In genomic region chr19:42113641-42114348, GRCh38 we compare ENCODE assay signal across 8 cellular contexts. TPM values are rescaled to one million over a fixed set of nuclear protein-coding genes. Genes with fewer than 3 reads are reported as not detected.
A peak's percentile ranks its signal among the peaks of the same experiment; 100 is the strongest.
DNase-seq lines count a peak whose midpoint lies in the region; ATAC-seq, FAIRE-seq and TF ChIP-seq lines count a peak whose summit lies in the region.

No MANE protein-coding gene starts in this region.

- H3K79me2 ChIP-seq in keratinocyte (ENCODE audit: control insufficient read depth, insufficient read depth, low read length): no peaks in the 10 kb centered on the region

- intact Hi-C loops in activated T-helper 2 cell treated with anti-CD3 and anti-CD28 coated beads, Interferon-gamma antibody, Interleukin-2, Interleukin-4, amounts not matched to agents 10 μg/mL and 5 μg/mL and 100 μg/mL, durations not matched to agents 14 hours and 24 hours and 36 hours (cut with micrococcal nuclease): no loop called here
- intact Hi-C loops in colonic mucosa (cut with DNase I): no loop called here

- H3K27me3 Mint-ChIP-seq in activated T-helper 2 cell treated with anti-CD3 and anti-CD28 coated beads, Interferon-gamma antibody, Interleukin-2, Interleukin-4, amounts not matched to agents 10 μg/mL and 5 μg/mL and 100 μg/mL, durations not matched to agents 14 hours and 24 hours and 36 hours (ENCODE audit: low read depth): no peaks in the 10 kb centered on the region

- peak overlapping the region; percentile 33 for H3K27ac Mint-ChIP-seq in activated T-helper 2 cell treated with anti-CD3 and anti-CD28 coated beads, Interferon-gamma antibody, Interleukin-2, Interleukin-4, amounts not matched to agents 10 μg/mL and 5 μg/mL and 100 μg/mL, durations not matched to agents 14 hours and 24 hours and 36 hours

- no peaks in the 10 kb centered on the region for H4K20me1 ChIP-seq in keratinocyte (ENCODE audit: control insufficient read depth, extremely low read depth, insufficient read depth, low read length)

- H3K4me1 ChIP-seq in keratinocyte (ENCODE audit: control insufficient read depth, extremely low read depth, insufficient read depth, low read length) (peaks cover 50% of the 10 kb centered on the region), colonic mucosa (peaks cover under 1% of the 10 kb centered on the region)

- H3K36me3 Mint-ChIP-seq in activated T-helper 2 cell treated with anti-CD3 and anti-CD28 coated beads, Interferon-gamma antibody, Interleukin-2, Interleukin-4, amounts not matched to agents 10 μg/mL and 5 μg/mL and 100 μg/mL, durations not matched to agents 14 hours and 24 hours and 36 hours (ENCODE audit: low read depth): peaks cover 68% of the 10 kb centered on the region

- H3K27me3 ChIP-seq in keratinocyte (ENCODE audit: control insufficient read depth, extremely low read depth, insufficient read depth, low read length): no peaks in the 10 kb centered on the region
- H3K27me3 ChIP-seq in colonic mucosa: no peaks in the 10 kb centered on the region

- H2AFZ ChIP-seq in keratinocyte (ENCODE audit: control insufficient read depth, low read length): no peak overlapping the region

- H3K9me3 ChIP-seq in keratinocyte (ENCODE audit: control insufficient read depth, low read depth, low read length): no peaks in the 10 kb centered on the region
- H3K9me3 ChIP-seq in colonic mucosa: no peaks in the 10 kb centered on the region

- FAIRE-seq in keratinocyte (lab: Jason Lieb, UNC): peak; percentile 91

- TF ChIP-seq CTCF in keratinocyte (optimal IDR thresholded peaks at IDR 0.05 in 1 of 3, IDR thresholded peaks at IDR 0.05 in 1 of 3, conservative IDR thresholded peaks at IDR 0.05 in 1 of 3; ENCODE audit: extremely low read depth in 1 of 3, insufficient read depth in 2 of 3, low read length in 3 of 3) (peak; percentile 39 to 63 (median 56)), colonic mucosa (IDR thresholded peaks at IDR 0.05) (no peak)

- peaks cover 27% of the 10 kb centered on the region for H3K4me1 Mint-ChIP-seq in activated T-helper 2 cell treated with anti-CD3 and anti-CD28 coated beads, Interferon-gamma antibody, Interleukin-2, Interleukin-4, amounts not matched to agents 10 μg/mL and 5 μg/mL and 100 μg/mL, durations not matched to agents 14 hours and 24 hours and 36 hours (ENCODE audit: low read depth)

- peak overlapping the region; percentile 99 for H3K27ac ChIP-seq in keratinocyte (ENCODE audit: control insufficient read depth, insufficient read depth, low read length)
- no peak overlapping the region for H3K27ac ChIP-seq in colonic mucosa

- dilution Hi-C loops in keratinocyte (cut with MboI; ENCODE audit: extremely low pct_ligation_motif_present, low sequenced_read_pairs): no loop called here

- no peaks in the 10 kb centered on the region for H3K9me1 ChIP-seq in keratinocyte (ENCODE audit: control insufficient read depth, extremely low read depth, insufficient read depth, low read length)

- H3K4me3 ChIP-seq in keratinocyte (ENCODE audit: control insufficient read depth in 2 of 3, extremely low read depth in 1 of 3, insufficient read depth in 2 of 3, low read depth in 1 of 3, low read length in 3 of 3) (peak overlapping the region; percentile 14 to 52 (median 48)), colonic mucosa (no peak overlapping the region)

- ATAC-seq in GM21529 (IDR thresholded peaks at IDR 0.05; ENCODE audit: unreplicated experiment) (peak; percentile 46), GM21528 (IDR thresholded peaks at IDR 0.05; ENCODE audit: low FRiP score, unreplicated experiment) (no peak)

- H3K36me3 ChIP-seq in keratinocyte (ENCODE audit: control insufficient read depth in 2 of 2, extremely low read depth in 1 of 2, insufficient read depth in 2 of 2, low read length in 2 of 2): peaks cover 0 to 7% of the 10 kb centered on the region in 2 experiments
- H3K36me3 ChIP-seq in colonic mucosa: no peaks in the 10 kb centered on the region

- H3K9me3 Mint-ChIP-seq in activated T-helper 2 cell treated with anti-CD3 and anti-CD28 coated beads, Interferon-gamma antibody, Interleukin-2, Interleukin-4, amounts not matched to agents 10 μg/mL and 5 μg/mL and 100 μg/mL, durations not matched to agents 14 hours and 24 hours and 36 hours: no peaks in the 10 kb centered on the region

- H3K9ac ChIP-seq in keratinocyte (ENCODE audit: control insufficient read depth, extremely low read depth, insufficient read depth, low read length): peak overlapping the region; percentile 72
- no peak overlapping the region for H3K9ac ChIP-seq in colonic mucosa (ENCODE audit: low read depth in 2 of 2, low read length in 2 of 2)

- no peak overlapping the region for H3K4me3 Mint-ChIP-seq in activated T-helper 2 cell treated with anti-CD3 and anti-CD28 coated beads, Interferon-gamma antibody, Interleukin-2, Interleukin-4, amounts not matched to agents 10 μg/mL and 5 μg/mL and 100 μg/mL, durations not matched to agents 14 hours and 24 hours and 36 hours (ENCODE audit: low read depth)

- DNase-seq in ELF-1 (ENCODE audit: low read depth, low spot score) (peak; percentile 65), NCI-H1105 treated with DMSO at 0.1 percent for 48 hours (lab: John Stamatoyannopoulos, UW) (peak; percentile 64), keratinocyte (ENCODE audit: low read depth, low spot score) (peak; percentile 97), colonic mucosa (no peak)
- no peak for DNase-seq in activated T-helper 2 cell treated with anti-CD3 and anti-CD28 coated beads, Interferon-gamma antibody, Interleukin-2, Interleukin-4, amounts not matched to agents 10 μg/mL and 5 μg/mL and 100 μg/mL, durations not matched to agents 14 hours and 24 hours and 36 hours (ENCODE audit: low spot score)
- DNase-seq in activated CD4-positive, alpha-beta T cell treated with anti-CD3 and anti-CD28 coated beads, Interleukin-2, amount 50 U/mL, for 1 hour: no peak

- H3K4me2 ChIP-seq in keratinocyte (ENCODE audit: control insufficient read depth, extremely low read depth, insufficient read depth, low read depth, low read length): peak overlapping the region; percentile 85

RNA-seq across cellular contexts. Expression of gene POU2F2, which starts 18.5 kb away (rescaled TPM):
- 48.6 and 49.5 TPM in 2 replicates for total RNA-seq in activated T-helper 2 cell treated with anti-CD3 and anti-CD28 coated beads, Interferon-gamma antibody, Interleukin-2, Interleukin-4, amounts not matched to agents 10 μg/mL and 5 μg/mL and 100 μg/mL, durations not matched to agents 14 hours and 24 hours and 36 hours
- polyA plus RNA-seq in keratinocyte: 7.0 to 9.6 TPM (median 7.1 TPM) in 3 replicates
- polyA plus RNA-seq in keratinocyte (2011; ENCODE audit: low read depth): 1.2 TPM
- 4.2 and 6.7 TPM in 2 replicates for polyA plus RNA-seq in keratinocyte (2011; cell fraction: cytosol; rRNA removed)
- polyA plus RNA-seq in keratinocyte (2011; cell fraction: nucleus; rRNA removed): 22.1 and 33.4 TPM in 2 replicates
- polyA plus RNA-seq in keratinocyte (2012; ENCODE audit: low replicate concordance): 3.1 and 15.9 TPM in 2 replicates
- 3.4 to 4.3 TPM (median 3.4 TPM) in 3 replicates for polyA minus RNA-seq in keratinocyte
- polyA minus RNA-seq in keratinocyte (2011; cell fraction: cytosol; rRNA and poly(A)+ RNA removed): 4.2 TPM
- 8.4 and 10.5 TPM in 2 replicates for polyA minus RNA-seq in keratinocyte (2011; cell fraction: nucleus; rRNA and poly(A)+ RNA removed)
- total RNA-seq in colonic mucosa: 1 to 10 TPM; 2.1 to 4.0 TPM

RNA-seq across cellular contexts. Expression of gene ZNF574, which starts 37.8 kb away (rescaled TPM):
- 15.7 and 16.6 TPM in 2 replicates for total RNA-seq in activated T-helper 2 cell treated with anti-CD3 and anti-CD28 coated beads, Interferon-gamma antibody, Interleukin-2, Interleukin-4, amounts not matched to agents 10 μg/mL and 5 μg/mL and 100 μg/mL, durations not matched to agents 14 hours and 24 hours and 36 hours
- 6.8 to 14.7 TPM (median 13.1 TPM) in 3 replicates for polyA plus RNA-seq in keratinocyte
- 3.3 TPM for polyA plus RNA-seq in keratinocyte (2011; ENCODE audit: low read depth)
- 6.3 and 11.4 TPM in 2 replicates for polyA plus RNA-seq in keratinocyte (2011; cell fraction: cytosol; rRNA removed)
- 12.9 and 21.1 TPM in 2 replicates for polyA plus RNA-seq in keratinocyte (2011; cell fraction: nucleus; rRNA removed)
- polyA plus RNA-seq in keratinocyte (2012; ENCODE audit: low replicate concordance): 10.4 and 16.0 TPM in 2 replicates
- 22.3 to 69.2 TPM (median 36.5 TPM) in 3 replicates for polyA minus RNA-seq in keratinocyte
- polyA minus RNA-seq in keratinocyte (2011; cell fraction: cytosol; rRNA and poly(A)+ RNA removed): 48.3 TPM
- polyA minus RNA-seq in keratinocyte (2011; cell fraction: nucleus; rRNA and poly(A)+ RNA removed): 34.5 and 36.4 TPM in 2 replicates
- 10 to 100 TPM; 14.7 to 15.9 TPM for total RNA-seq in colonic mucosa

RNA-seq across cellular contexts. Expression of gene GRIK5, which starts 43.8 kb away (rescaled TPM):
- total RNA-seq in activated T-helper 2 cell treated with anti-CD3 and anti-CD28 coated beads, Interferon-gamma antibody, Interleukin-2, Interleukin-4, amounts not matched to agents 10 μg/mL and 5 μg/mL and 100 μg/mL, durations not matched to agents 14 hours and 24 hours and 36 hours: 2.4 and 3.3 TPM in 2 replicates
- 0.06 to 0.44 TPM (median 0.17 TPM) in 3 replicates for polyA plus RNA-seq in keratinocyte
- not detected for polyA plus RNA-seq in keratinocyte (2011; ENCODE audit: low read depth)
- 0.02 and 0.19 TPM in 2 replicates for polyA plus RNA-seq in keratinocyte (2011; cell fraction: cytosol; rRNA removed)
- polyA plus RNA-seq in keratinocyte (2011; cell fraction: nucleus; rRNA removed): 0.64 and 0.84 TPM in 2 replicates
- 0.06 and 0.55 TPM in 2 replicates for polyA plus RNA-seq in keratinocyte (2012; ENCODE audit: low replicate concordance)
- 0.03 to 0.10 TPM in 2 of 3 replicates, not detected in the other for polyA minus RNA-seq in keratinocyte
- not detected for polyA minus RNA-seq in keratinocyte (2011; cell fraction: cytosol; rRNA and poly(A)+ RNA removed)
- polyA minus RNA-seq in keratinocyte (2011; cell fraction: nucleus; rRNA and poly(A)+ RNA removed): 0.23 and 0.32 TPM in 2 replicates
- 1 to 10 TPM in 1 of 2 donors, under 1 TPM in 1; 0.62 to 2.3 TPM for total RNA-seq in colonic mucosa

Comparison
In these comparisons a context has a peak if more than half of its experiments do, and no peak if none do; other contexts are left out.
1. DNase-seq: peak in ELF-1 (single experiment), NCI-H1105 treated with DMSO at 0.1 percent for 48 hours (single experiment) and keratinocyte (single experiment); none in activated T-helper 2 cell treated with anti-CD3 and anti-CD28 coated beads, Interferon-gamma antibody, Interleukin-2, Interleukin-4, amounts not matched to agents 10 μg/mL and 5 μg/mL and 100 μg/mL, durations not matched to agents 14 hours and 24 hours and 36 hours (single experiment), colonic mucosa (single experiment) and activated CD4-positive, alpha-beta T cell treated with anti-CD3 and anti-CD28 coated beads, Interleukin-2, amount 50 U/mL, for 1 hour (single experiment).